Comparison of ENCODE assay signal across 1 cellular context in the genomic region with DNA sequence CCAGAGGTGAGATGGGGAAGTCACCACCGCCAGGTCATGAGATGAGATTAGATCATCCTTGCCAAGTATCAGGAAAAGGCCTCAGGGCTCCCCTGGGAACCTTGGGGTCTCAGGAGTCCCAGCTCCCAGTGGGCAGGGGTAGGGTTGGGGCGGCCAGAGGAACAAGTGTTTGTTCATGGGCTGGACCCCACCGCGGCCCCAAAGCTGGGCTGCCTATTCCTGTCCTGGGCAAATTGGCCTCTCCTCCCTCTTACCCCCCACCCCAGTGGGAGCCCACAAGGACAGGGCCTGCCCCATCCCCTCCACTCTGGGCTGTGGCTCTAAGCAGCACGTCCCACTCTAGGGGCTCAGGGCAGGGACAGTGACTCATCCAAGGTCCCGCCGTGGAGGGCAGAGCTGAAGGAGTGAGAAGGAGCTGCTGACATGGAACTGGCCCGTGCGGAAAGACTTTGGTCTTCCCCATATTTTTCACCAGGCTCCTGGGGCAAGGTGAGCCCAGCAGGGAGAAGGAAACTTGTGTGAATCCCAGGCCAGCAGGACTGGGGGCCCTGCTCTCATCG.
TF ChIP-seq lines count a peak whose summit lies in the region.

No MANE protein-coding gene starts in this region.

TF ChIP-seq in A549, 52 proteins besides CTCF, POLR2A, EP300 and RAD21:
- TF ChIP-seq FOSL2 (IDR thresholded peaks at IDR 0.05) (no peak), FOSL2 (CRISPR knock-in tag; IDR thresholded peaks at IDR 0.05) (peak; percentile 50; the same call in 1 of the 2 replicates), JUNB (IDR thresholded peaks at IDR 0.05) (no peak)
